ENCODE assay signal across 8 cellular contexts in the genomic region with DNA sequence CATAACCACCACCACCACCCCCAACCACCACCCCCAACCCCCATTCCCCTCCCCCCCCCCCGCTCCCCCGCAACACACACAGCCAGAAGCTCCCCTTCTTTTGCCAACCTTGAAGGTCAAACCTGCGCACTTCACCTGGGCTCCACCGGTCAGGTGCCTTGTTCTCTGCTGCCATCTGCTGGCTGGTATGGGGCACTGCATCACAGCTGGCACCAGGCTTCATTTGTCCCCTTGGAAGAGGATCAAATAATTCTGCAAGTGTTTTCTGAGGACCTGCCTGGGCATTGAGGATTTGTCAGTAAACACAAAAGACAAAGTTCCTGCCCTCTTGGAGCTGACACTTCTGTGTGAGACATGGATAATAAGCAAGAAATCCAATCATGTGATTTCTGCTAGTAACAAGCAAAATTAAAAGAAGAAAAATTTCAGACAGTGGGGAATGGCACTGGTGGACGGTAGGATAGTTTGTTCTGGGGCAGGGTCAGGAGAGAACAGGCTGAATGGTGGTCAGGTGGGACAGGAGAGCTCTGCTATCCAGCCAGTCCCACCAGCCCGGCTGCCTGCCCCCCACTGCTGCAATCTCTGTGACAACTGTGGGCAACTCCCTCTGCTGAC. TPM values are rescaled to one million over a fixed set of nuclear protein-coding genes. Genes with fewer than 3 reads are reported as not detected.
A peak's percentile ranks its signal among the peaks of the same experiment; 100 is the strongest.
DNase-seq lines count a peak whose midpoint lies in the region; ATAC-seq and TF ChIP-seq lines count a peak whose summit lies in the region.

No MANE protein-coding gene starts in this region.

- intact Hi-C loops in heart right ventricle (cut with DNase I), result loop anchor here in 8 of 10 donors (1.0 to 5.0 kb wide), 5 partner anchors 41 to 58 kb away; no protein-coding TSS in a partner anchor

- H3K4me3 ChIP-seq in heart right ventricle (no peak overlapping the region), retinal pigment epithelial cell (ENCODE audit: low read length) (no peak overlapping the region)

- H3K27me3 ChIP-seq in heart right ventricle, result peaks cover 0 to 28% (median 10%) of the 10 kb centered on the region in 7 donors

- H3K27ac ChIP-seq in heart right ventricle, result no peak overlapping the region

- no peaks in the 10 kb centered on the region for H3K4me1 Mint-ChIP-seq in activated naive CD8-positive, alpha-beta T cell treated with anti-CD3 and anti-CD28 coated beads for 36 hours

- no peaks in the 10 kb centered on the region for H3K9me3 Mint-ChIP-seq in activated naive CD8-positive, alpha-beta T cell treated with anti-CD3 and anti-CD28 coated beads for 36 hours

- peak; percentile 3 for DNase-seq in DMS114 treated with DMSO at 0.1 percent for 48 hours (lab: John Stamatoyannopoulos, UW; ENCODE audit: unreplicated experiment)
- peak; percentile 19 for DNase-seq in LHCN-M2 (ENCODE audit: low read depth)
- DNase-seq in activated naive CD8-positive, alpha-beta T cell treated with anti-CD3 and anti-CD28 coated beads for 36 hours, result peak; percentile 53
- peak; percentile 48 to 50 for DNase-seq in heart right ventricle
- DNase-seq in retinal pigment epithelial cell (ENCODE audit: low read depth), result no peak

- WGBS in heart right ventricle, 2 donors, result 13 to 16% methylated on average over 6 of the region's 6 CpGs

- H3K4me1 ChIP-seq in heart right ventricle, result peaks cover 0 to 5% (median 0%) of the 10 kb centered on the region in 9 donors

- ATAC-seq in SK-N-SH treated with all-trans-retinoic acid at 6 μM for 48 hours (peak; percentile 83), heart right ventricle (peak; percentile 63 to 83 (median 72)), GM21529 (IDR thresholded peaks at IDR 0.05; ENCODE audit: unreplicated experiment) (no peak), GM21526 (IDR thresholded peaks at IDR 0.05; ENCODE audit: low FRiP score, unreplicated experiment) (no peak)

- H3K27ac Mint-ChIP-seq in activated naive CD8-positive, alpha-beta T cell treated with anti-CD3 and anti-CD28 coated beads for 36 hours, result no peak overlapping the region

- H3K36me3 ChIP-seq in heart right ventricle, result no peaks in the 10 kb centered on the region

- peak; percentile 82 to 91 (median 86) for TF ChIP-seq CTCF in heart right ventricle (IDR thresholded peaks at IDR 0.05)
- peak; percentile 99 for TF ChIP-seq CTCF in retinal pigment epithelial cell (conservative IDR thresholded peaks at IDR 0.05; ENCODE audit: low read depth, low read length)

- peaks cover 28% of the 10 kb centered on the region for H3K27me3 Mint-ChIP-seq in activated naive CD8-positive, alpha-beta T cell treated with anti-CD3 and anti-CD28 coated beads for 36 hours

- no peak overlapping the region for H3K4me3 Mint-ChIP-seq in activated naive CD8-positive, alpha-beta T cell treated with anti-CD3 and anti-CD28 coated beads for 36 hours

- no peaks in the 10 kb centered on the region for H3K9me3 ChIP-seq in heart right ventricle

- no peaks in the 10 kb centered on the region for H3K36me3 Mint-ChIP-seq in activated naive CD8-positive, alpha-beta T cell treated with anti-CD3 and anti-CD28 coated beads for 36 hours

TF ChIP-seq in SK-N-SH treated with all-trans-retinoic acid at 6 μM for 48 hours, 23 proteins besides CTCF, POLR2A, EP300 and RAD21:
- TF ChIP-seq, protein P1, sequence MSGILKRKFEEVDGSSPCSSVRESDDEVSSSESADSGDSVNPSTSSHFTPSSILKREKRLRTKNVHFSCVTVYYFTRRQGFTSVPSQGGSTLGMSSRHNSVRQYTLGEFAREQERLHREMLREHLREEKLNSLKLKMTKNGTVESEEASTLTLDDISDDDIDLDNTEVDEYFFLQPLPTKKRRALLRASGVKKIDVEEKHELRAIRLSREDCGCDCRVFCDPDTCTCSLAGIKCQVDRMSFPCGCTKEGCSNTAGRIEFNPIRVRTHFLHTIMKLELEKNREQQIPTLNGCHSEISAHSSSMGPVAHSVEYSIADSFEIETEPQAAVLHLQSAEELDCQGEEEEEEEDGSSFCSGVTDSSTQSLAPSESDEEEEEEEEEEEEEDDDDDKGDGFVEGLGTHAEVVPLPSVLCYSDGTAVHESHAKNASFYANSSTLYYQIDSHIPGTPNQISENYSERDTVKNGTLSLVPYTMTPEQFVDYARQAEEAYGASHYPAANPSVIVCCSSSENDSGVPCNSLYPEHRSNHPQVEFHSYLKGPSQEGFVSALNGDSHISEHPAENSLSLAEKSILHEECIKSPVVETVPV (CRISPR knock-in tag; IDR thresholded peaks at IDR 0.05), result no peak
- no peak for TF ChIP-seq OSR1 (CRISPR knock-in tag; IDR thresholded peaks at IDR 0.05)

RNA-seq across cellular contexts. Expression of a gene that starts 55.6 kb away (rescaled TPM):
- total RNA-seq in LHCN-M2 (2014; rRNA removed) (not detected in 2 replicates), heart right ventricle (under 1 TPM; 0.26 to 0.97 (median 0.47) TPM)
- not detected for polyA plus RNA-seq in LHCN-M2 (2012)
- total RNA-seq in activated naive CD8-positive, alpha-beta T cell treated with anti-CD3 and anti-CD28 coated beads for 36 hours, result not detected
- under 1 TPM; 0.25 to 0.29 TPM for polyA plus RNA-seq in heart right ventricle

Comparison
In these comparisons a context has a peak if more than half of its experiments do, and no peak if none do; other contexts are left out.
1. ATAC-seq: peak in SK-N-SH treated with all-trans-retinoic acid at 6 μM for 48 hours (single experiment) and heart right ventricle (8 of 8); none in GM21529 (single experiment) and GM21526 (single experiment).